16 cellular contexts compared by ENCODE assay signal in the genomic region with DNA sequence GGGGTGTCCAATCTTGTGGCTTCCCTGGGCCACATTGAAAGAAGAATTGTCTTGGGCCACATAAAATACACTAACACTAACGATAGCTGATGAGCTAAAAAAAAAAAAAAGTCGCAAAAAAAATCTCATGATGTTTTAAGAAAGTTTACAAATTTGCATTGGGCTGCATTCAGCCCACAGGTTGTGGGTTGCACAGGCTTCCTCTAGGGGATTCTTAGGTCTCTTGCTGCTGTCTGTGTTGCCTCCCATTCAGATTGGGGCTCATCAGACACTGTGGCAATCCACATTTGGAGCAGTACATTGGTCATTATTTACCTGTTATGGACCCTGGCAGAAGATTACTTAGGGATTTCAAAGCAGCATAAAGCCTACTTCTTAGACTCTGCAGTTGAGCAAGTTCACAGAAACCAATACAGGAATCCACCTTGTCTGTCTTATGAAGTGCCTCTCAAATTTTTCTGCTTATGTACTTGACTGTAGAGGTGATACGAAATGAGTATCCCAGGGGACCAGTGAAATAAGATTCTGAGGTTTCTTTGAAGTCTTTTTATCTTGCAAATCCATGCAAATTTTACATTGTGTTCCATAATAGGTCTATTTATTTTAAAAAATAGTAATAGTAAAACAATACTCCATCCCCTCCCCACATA.
DNase-seq lines count a peak whose midpoint lies in the region; ATAC-seq and TF ChIP-seq lines count a peak whose summit lies in the region.
"Had no signal": no experiment of that assay in that cellular context is flagged by ENCODE, and none has a peak within 500 bp of the region (broad histone marks: within the 10 kb centered on the region; RNA-seq: fewer than 3 reads in every experiment).

No MANE protein-coding gene starts in this region.

- 0 out of 3 replicates have a peak, but pooled peaks have one; percentile 1 for TF ChIP-seq CTCF in GM12872 (IDR thresholded peaks at IDR 0.05; ENCODE audit: insufficient read depth, low read depth, low read length)

- H3K9me3 Mint-ChIP-seq in CD8-positive, alpha-beta memory T cell: no peaks in the 10 kb centered on the region
- H3K9me3 Mint-ChIP-seq: activated naive CD4-positive, alpha-beta T cell treated with anti-CD3 and anti-CD28 coated beads, Interleukin-2, amount 50 U/mL, for 72 hours; natural killer cell had no signal

- POLR2A ChIA-PET in CD8-positive, alpha-beta memory T cell (lab: Charles Lee): no interaction called here

- no peak for DNase-seq in CD8-positive, alpha-beta memory T cell
- DNase-seq in NCI-H2196 treated with DMSO at 0.1 percent for 48 hours (lab: John Stamatoyannopoulos, UW; ENCODE audit: unreplicated experiment) (no peak), AG20443 (ENCODE audit: low spot score) (no peak), cardiac septum (ENCODE audit: low spot score) (no peak)
- DNase-seq: activated CD8-positive, alpha-beta memory T cell treated with anti-CD3 and anti-CD28 coated beads for 24 hours; DMS153; natural killer cell; NCI-H187 treated with DMSO at 0.1 percent for 48 hours; PC-9; T-helper 17 cell had no signal

- no peaks in the 10 kb centered on the region for H3K9me3 ChIP-seq in CD8-positive, alpha-beta memory T cell (ENCODE audit: low read length)

- no peaks in the 10 kb centered on the region for H3K27me3 Mint-ChIP-seq in CD8-positive, alpha-beta memory T cell
- H3K27me3 Mint-ChIP-seq: T-helper 17 cell had no signal

- H3K27ac ChIP-seq in CD8-positive, alpha-beta memory T cell (ENCODE audit: low read depth, low read length): no peak overlapping the region
- H3K27ac ChIP-seq: PC-9 had no signal

- H3K4me1 ChIP-seq in CD8-positive, alpha-beta memory T cell (ENCODE audit: insufficient read depth, low read length): no peaks in the 10 kb centered on the region

- H3K4me3 Mint-ChIP-seq in CD8-positive, alpha-beta memory T cell: no peak overlapping the region
- H3K4me3 Mint-ChIP-seq: natural killer cell, T-helper 17 cell had no signal

- peaks cover 7 to 18% (median 16%) of the 10 kb centered on the region in 3 donors for H3K36me3 Mint-ChIP-seq in CD8-positive, alpha-beta memory T cell
- H3K36me3 Mint-ChIP-seq: activated naive CD4-positive, alpha-beta T cell treated with anti-CD3 and anti-CD28 coated beads, Interleukin-2, amount 50 U/mL, for 72 hours; natural killer cell had no signal

- H3K4me1 Mint-ChIP-seq in CD8-positive, alpha-beta memory T cell: no peaks in the 10 kb centered on the region
- H3K4me1 Mint-ChIP-seq: natural killer cell had no signal

- no peaks in the 10 kb centered on the region for H3K36me3 ChIP-seq in CD8-positive, alpha-beta memory T cell (ENCODE audit: insufficient read depth, low read length)

- no peak overlapping the region for H3K27ac Mint-ChIP-seq in CD8-positive, alpha-beta memory T cell
- H3K27ac Mint-ChIP-seq: activated naive CD4-positive, alpha-beta T cell treated with anti-CD3 and anti-CD28 coated beads, Interleukin-2, amount 50 U/mL, for 72 hours; natural killer cell; T-helper 17 cell had no signal

- no peaks in the 10 kb centered on the region for H3K27me3 ChIP-seq in CD8-positive, alpha-beta memory T cell (ENCODE audit: insufficient read depth, low read length, poor library complexity, severe bottlenecking)

- no peak overlapping the region for H3K4me3 ChIP-seq in CD8-positive, alpha-beta memory T cell (ENCODE audit: low read length)
- H3K4me3 ChIP-seq: PC-9 had no signal

- CTCF ChIA-PET in CD8-positive, alpha-beta memory T cell (lab: Charles Lee): no interaction called here

- ATAC-seq in GM19324 (IDR thresholded peaks at IDR 0.05; ENCODE audit: low FRiP score, unreplicated experiment) (peak; percentile 91), HG02571 (IDR thresholded peaks at IDR 0.05; ENCODE audit: unreplicated experiment) (peak; percentile 96), HG03342 (IDR thresholded peaks at IDR 0.05; ENCODE audit: unreplicated experiment) (peak; percentile 85)
- ATAC-seq: activated naive CD4-positive, alpha-beta T cell treated with anti-CD3 and anti-CD28 coated beads, Interleukin-2, amount 50 U/mL, for 72 hours; HepG2; natural killer cell; T-helper 17 cell had no signal

- intact Hi-C loops in cardiac septum (cut with DNase I): no loop called here
